In genomic region chr5:44638286-44638869, GRCh38 we compare ENCODE assay signal across 17 cellular contexts.
"Had no signal": no experiment of that assay in that cellular context is flagged by ENCODE, and none has a peak within 500 bp of the region (broad histone marks: within the 10 kb centered on the region; RNA-seq: fewer than 3 reads in every experiment).

No MANE protein-coding gene starts in this region.

- DNase-seq: activated CD4-positive, alpha-beta T cell treated with anti-CD3 and anti-CD28 coated beads for 4 hours; activated naive CD4-positive, alpha-beta T cell treated with anti-CD3 and anti-CD28 coated beads, Interleukin-2, amount 10 ng/mL, durations not matched to agents 7 days and 5 days; body of pancreas; central memory CD4-positive, alpha-beta T cell; effector CD8-positive, alpha-beta T cell; gastrocnemius medialis; heart right ventricle; kidney; left ventricle myocardium inferior; mesenchymal stem cell; stimulated activated CD4-positive, alpha-beta T cell treated with anti-CD3 and anti-CD28 coated beads, Interleukin-4, amount 100 ng/mL, for 24 hours; stomach had no signal

- H3K4me1 Mint-ChIP-seq: activated naive CD4-positive, alpha-beta T cell treated with anti-CD3 and anti-CD28 coated beads, Interleukin-2, amount 10 ng/mL, durations not matched to agents 7 days and 5 days had no signal

- H3K36me3 ChIP-seq: gastrocnemius medialis, heart right ventricle, left ventricle myocardium inferior, stomach, thoracic aorta had no signal

- H3K4me1 ChIP-seq: body of pancreas, gastrocnemius medialis, heart right ventricle, left ventricle myocardium inferior, stomach had no signal

- H3K9me3 ChIP-seq: body of pancreas, gastrocnemius medialis, heart right ventricle, thoracic aorta had no signal

- H3K27ac ChIP-seq: body of pancreas, coronary artery, epithelial cell of prostate, gastrocnemius medialis, heart right ventricle, left ventricle myocardium inferior, stomach, thoracic aorta, VCaP had no signal

- FAIRE-seq: kidney had no signal

- H3K36me3 Mint-ChIP-seq: activated naive CD4-positive, alpha-beta T cell treated with anti-CD3 and anti-CD28 coated beads, Interleukin-2, amount 10 ng/mL, durations not matched to agents 7 days and 5 days had no signal

- H3K9me3 Mint-ChIP-seq: nephron had no signal

- H3K27me3 ChIP-seq: body of pancreas, gastrocnemius medialis, heart right ventricle, stomach had no signal

- H3K4me3 ChIP-seq: body of pancreas, coronary artery, gastrocnemius medialis, heart right ventricle, left ventricle myocardium inferior, stomach, thoracic aorta had no signal

- H3K27me3 Mint-ChIP-seq: activated naive CD4-positive, alpha-beta T cell treated with anti-CD3 and anti-CD28 coated beads, Interleukin-2, amount 10 ng/mL, durations not matched to agents 7 days and 5 days had no signal

- H3K27ac Mint-ChIP-seq: activated naive CD4-positive, alpha-beta T cell treated with anti-CD3 and anti-CD28 coated beads, Interleukin-2, amount 10 ng/mL, durations not matched to agents 7 days and 5 days; nephron had no signal

- H3K4me3 Mint-ChIP-seq: activated naive CD4-positive, alpha-beta T cell treated with anti-CD3 and anti-CD28 coated beads, Interleukin-2, amount 10 ng/mL, durations not matched to agents 7 days and 5 days; nephron had no signal
